In genomic region chr10:10293431-10293830, GRCh38 we compare ENCODE assay signal across 17 cellular contexts.
DNase-seq lines count a peak whose midpoint lies in the region; ATAC-seq and TF ChIP-seq lines count a peak whose summit lies in the region.
"Had no signal": no experiment of that assay in that cellular context is flagged by ENCODE, and none has a peak within 500 bp of the region (broad histone marks: within the 10 kb centered on the region; RNA-seq: fewer than 3 reads in every experiment).

No MANE protein-coding gene starts in this region.

- no peak overlapping the region for H2BK5ac ChIP-seq in IMR-90 (ENCODE audit: low read depth, low read length, poor library complexity, severe bottlenecking)

- TF ChIP-seq RAD21 in IMR-90 (IDR thresholded peaks at IDR 0.05; ENCODE audit: low read length) = no peak

- peak; percentile 44 for ATAC-seq in IMR-90 (ENCODE audit: low read depth)
- ATAC-seq in sciatic nerve = peak; percentile 52
- ATAC-seq in GM21786 (IDR thresholded peaks at IDR 0.05; ENCODE audit: unreplicated experiment) = no peak
- ATAC-seq in HG03378 (IDR thresholded peaks at IDR 0.05; ENCODE audit: unreplicated experiment) = no peak
- ATAC-seq in HG03442 (IDR thresholded peaks at IDR 0.05; ENCODE audit: unreplicated experiment) = no peak
- ATAC-seq: activated T-cell treated with anti-CD3 and anti-CD28 coated beads, Interleukin-2, amount 50 U/mL, for 4 hours; psoas muscle had no signal

- no peak overlapping the region for H3K23ac ChIP-seq in IMR-90 (ENCODE audit: low read depth, low read length)

- H2AK9ac ChIP-seq in IMR-90 (replicated peaks; ENCODE audit: low read depth, low read length, poor library complexity) = no peak overlapping the region

- H3K9me3 ChIP-seq in IMR-90 (ENCODE audit: control insufficient read depth, insufficient read depth, low read length) (no peaks in the 10 kb centered on the region), stomach (peaks cover 0 to 4% (median 0%) of the 10 kb centered on the region in 4 donors)
- H3K9me3 ChIP-seq: adrenal gland, psoas muscle, tibial nerve had no signal

- no peak overlapping the region for H4K91ac ChIP-seq in IMR-90 (ENCODE audit: insufficient read depth, low read depth, low read length)

- no peak overlapping the region for H3K9ac ChIP-seq in IMR-90 (ENCODE audit: low read depth, low read length)
- H3K9ac ChIP-seq: BLaER1 had no signal

- no peak overlapping the region for H2BK20ac ChIP-seq in IMR-90 (ENCODE audit: low read depth, low read length)

- H4K8ac ChIP-seq in IMR-90 (ENCODE audit: low read depth in 2 of 2, low read length in 2 of 2) = no peak overlapping the region; a peak in 1 of 4 replicates

- in situ Hi-C loops in IMR-90 (cut with MboI; ENCODE audit: low sequenced_read_pairs) = no loop called here

- H4K20me1 ChIP-seq in IMR-90 (ENCODE audit: insufficient read depth, low read length) = no peaks in the 10 kb centered on the region
- H4K20me1 ChIP-seq: BLaER1 had no signal

- H3K36me3 ChIP-seq in IMR-90 (ENCODE audit: control insufficient read depth, insufficient read depth, low read length) (no peaks in the 10 kb centered on the region), stomach (no peaks in the 10 kb centered on the region)
- H3K36me3 ChIP-seq: adrenal gland, BLaER1, SJSA1, tibial nerve had no signal

- H3K4me2 ChIP-seq in IMR-90 (ENCODE audit: low read depth, low read length) = no peak overlapping the region; the same call in 1 of the 2 replicates
- H3K4me2 ChIP-seq: BLaER1 had no signal

- TF ChIP-seq EP300 in stomach (IDR thresholded peaks at IDR 0.05) = no peak

- no peak for TF ChIP-seq CTCF in IMR-90 (conservative IDR thresholded peaks at IDR 0.05; ENCODE audit: low read depth, low read length)
- no peak for TF ChIP-seq CTCF in coronary artery (IDR thresholded peaks at IDR 0.05)
- TF ChIP-seq CTCF in stomach (IDR thresholded peaks at IDR 0.05) = no peak

- WGBS in IMR-90 (ENCODE audit: extremely low coverage in 2 of 2, insufficient read length in 1 of 2), 2 experiments = 0% methylated on average over 1 of the region's 5 CpGs; no CpG with 5 or more reads in 1 of the 2 experiments
- WGBS in stomach, 5 donors = 5 to 16% (median 10%) methylated on average over 5 of the region's 5 CpGs

- no peak overlapping the region for H3K56ac ChIP-seq in IMR-90 (ENCODE audit: extremely low read depth, insufficient read depth, low read length)

- H2AK5ac ChIP-seq in IMR-90 (ENCODE audit: low read depth, low read length) = no peak overlapping the region

- intact Hi-C loops in IMR-90 (cut with micrococcal nuclease) = no loop called here
- intact Hi-C loops in sciatic nerve (cut with DNase I) = no loop called here
- intact Hi-C loops in stomach (cut with DNase I; ENCODE audit: low total_unique reads) = no loop called here

- CTCF ChIA-PET in IMR-90 (lab: Yijun Ruan, JAX) = no interaction called here

- H3K4me1 ChIP-seq in IMR-90 (ENCODE audit: control insufficient read depth, insufficient read depth, low read length) = no peaks in the 10 kb centered on the region; the same call in 1 of the 2 replicates
- H3K4me1 ChIP-seq in stomach = peaks cover 0 to 10% (median 0%) of the 10 kb centered on the region in 4 donors
- H3K4me1 ChIP-seq: adrenal gland, BLaER1, psoas muscle, SJSA1 had no signal

- no peak overlapping the region for H2BK120ac ChIP-seq in IMR-90 (ENCODE audit: low read depth, low read length)

- H2BK15ac ChIP-seq in IMR-90 (ENCODE audit: low read depth, low read length) = no peak overlapping the region

- no peak overlapping the region for H3K4ac ChIP-seq in IMR-90 (ENCODE audit: low read depth, low read length)

- peak overlapping the region; percentile 12; the same call in 1 of the 2 replicates for H4K5ac ChIP-seq in IMR-90 (ENCODE audit: low read depth, low read length)

- H3K27ac ChIP-seq in IMR-90 (ENCODE audit: insufficient read depth, low read length) (no peak overlapping the region), coronary artery (no peak overlapping the region), stomach (no peak overlapping the region)
- H3K27ac ChIP-seq: adrenal gland, BLaER1, psoas muscle, SJSA1, tibial nerve had no signal

- H3K4me3 ChIP-seq in IMR-90 (ENCODE audit: insufficient read depth, low read depth, low read length) = no peak overlapping the region
- H3K4me3 ChIP-seq in coronary artery = peak overlapping the region; percentile 25
- no peak overlapping the region for H3K4me3 ChIP-seq in stomach
- H3K4me3 ChIP-seq: adrenal gland, BLaER1, psoas muscle, SJSA1, tibial nerve had no signal

- H3K27me3 ChIP-seq in IMR-90 (ENCODE audit: control insufficient read depth, insufficient read depth, low read length) (no peaks in the 10 kb centered on the region), stomach (no peaks in the 10 kb centered on the region)
- H3K27me3 ChIP-seq: adrenal gland, BLaER1, SJSA1, tibial nerve had no signal

- DNase-seq in IMR-90 = no peak
- DNase-seq in coronary artery (ENCODE audit: low spot score) = no peak
- DNase-seq in iPS-NIHi11 (ENCODE audit: low spot score) = peak; percentile 62
- no peak for DNase-seq in sciatic nerve (ENCODE audit: low spot score)
- DNase-seq in stomach = no peak
- DNase-seq: activated CD4-positive, alpha-beta T cell treated with anti-CD3 and anti-CD28 coated beads, Interleukin-2, amount 50 U/mL, for 1 hour; activated T-cell treated with anti-CD3 and anti-CD28 coated beads, Interleukin-2, amount 50 U/mL, for 4 hours; adrenal gland; DMS79; NCI-H2107; psoas muscle had no signal

- POLR2A ChIA-PET in IMR-90 (lab: Charles Lee; ENCODE audit: unreplicated experiment) = no interaction called here

- no TSS peak for BruUV-seq in IMR-90 (replicated peaks; lab: Mats Ljungman, UMichigan)

- H2AFZ ChIP-seq in IMR-90 (replicated peaks; ENCODE audit: low read length, poor library complexity) = peak overlapping the region; percentile 45

- H3K79me1 ChIP-seq in IMR-90 (ENCODE audit: low read depth in 1 of 2, low read length in 2 of 2) = no peaks in the 10 kb centered on the region

- no peak overlapping the region; the same call in 1 of the 2 replicates for H3K18ac ChIP-seq in IMR-90 (ENCODE audit: low read depth, low read length)

- no peak for TF ChIP-seq POLR2A in IMR-90 (IDR thresholded peaks at IDR 0.05; ENCODE audit: low read depth, low read length)
- TF ChIP-seq POLR2A in stomach (IDR thresholded peaks at IDR 0.05) = no peak

- dilution Hi-C loops in IMR-90 (cut with HindIII; ENCODE audit: low sequenced_read_pairs, unreplicated experiment) = no loop called here

- 0 out of 2 replicates have a peak, but pooled peaks cover 5% of the 10 kb centered on the region for H3K9me1 ChIP-seq in IMR-90 (ENCODE audit: insufficient read depth, low read length)

- no peak overlapping the region for H3K14ac ChIP-seq in IMR-90 (replicated peaks; ENCODE audit: low read depth, low read length)

TF ChIP-seq in IMR-90, 13 proteins besides CTCF, POLR2A, EP300 and RAD21:
- TF ChIP-seq RFX5 (IDR thresholded peaks at IDR 0.05; ENCODE audit: low read depth, low read length) = no peak
- no peak for TF ChIP-seq MAZ (IDR thresholded peaks at IDR 0.05; ENCODE audit: borderline replicate concordance, low read depth, low read length)

Comparison
In these comparisons a context has a peak if more than half of its experiments do, and no peak if none do; other contexts are left out.
1. ATAC-seq: peak in IMR-90 (single experiment) and sciatic nerve (single experiment); none in GM21786 (single experiment), HG03378 (single experiment) and HG03442 (single experiment).